In genomic region chr10:71968553-71969474, GRCh38 we compare ENCODE assay signal across 13 cellular contexts. TPM values are rescaled to one million over a fixed set of nuclear protein-coding genes. Genes with fewer than 3 reads are reported as not detected.
A peak's percentile ranks its signal among the peaks of the same experiment; 100 is the strongest.
DNase-seq lines count a peak whose midpoint lies in the region; ATAC-seq and TF ChIP-seq lines count a peak whose summit lies in the region.
"Had no signal": no experiment of that assay in that cellular context is flagged by ENCODE, and none has a peak within 500 bp of the region (broad histone marks: within the 10 kb centered on the region; RNA-seq: fewer than 3 reads in every experiment).

No MANE protein-coding gene starts in this region.

- no peak overlapping the region for H3K4me3 Mint-ChIP-seq in natural killer cell treated with Interleukin-12 subunit alpha and Interleukin-12 subunit beta and Interleukin-15 and Interleukin-18, amount 100 ng/mL, for 72 hours
- H3K4me3 Mint-ChIP-seq in natural killer cell (no peak overlapping the region), nephron (peak overlapping the region; percentile 40 to 78 (median 73))
- H3K4me3 Mint-ChIP-seq in activated CD4-positive, alpha-beta memory T cell treated with anti-CD3 and anti-CD28 coated beads for 36 hours, result no peak overlapping the region
- H3K4me3 Mint-ChIP-seq: immature natural killer cell had no signal

- peaks cover 23 to 33% of the 10 kb centered on the region in 2 donors for H3K27me3 Mint-ChIP-seq in natural killer cell treated with Interleukin-12 subunit alpha and Interleukin-12 subunit beta and Interleukin-15 and Interleukin-18, amount 100 ng/mL, for 72 hours
- H3K27me3 Mint-ChIP-seq in natural killer cell (ENCODE audit: low read depth in 2 of 2) (peaks cover 25 to 37% of the 10 kb centered on the region in 2 donors), nephron (ENCODE audit: low read depth) (peaks cover 7% of the 10 kb centered on the region)
- peaks cover 28% of the 10 kb centered on the region for H3K27me3 Mint-ChIP-seq in activated CD4-positive, alpha-beta memory T cell treated with anti-CD3 and anti-CD28 coated beads for 36 hours

- peaks cover 88% of the 10 kb centered on the region for H3K4me1 ChIP-seq in vagina
- H3K4me1 ChIP-seq: pancreas had no signal

- no peak for TF ChIP-seq POLR2A in vagina (IDR thresholded peaks at IDR 0.05)

- no peak for ATAC-seq in natural killer cell treated with Interleukin-12 subunit alpha and Interleukin-12 subunit beta and Interleukin-15 and Interleukin-18, amount 100 ng/mL, for 72 hours
- ATAC-seq in natural killer cell, result no peak

- H3K27ac ChIP-seq in vagina, result peak overlapping the region; percentile 55

- H3K36me3 ChIP-seq in vagina, result no peaks in the 10 kb centered on the region
- H3K36me3 ChIP-seq: pancreas had no signal

- H3K9me3 ChIP-seq in vagina, result no peaks in the 10 kb centered on the region
- H3K9me3 ChIP-seq: pancreas had no signal

- H3K27me3 ChIP-seq in vagina, result no peaks in the 10 kb centered on the region
- H3K27me3 ChIP-seq: pancreas had no signal

- CTCF ChIA-PET in activated CD4-positive, alpha-beta memory T cell treated with anti-CD3 and anti-CD28 coated beads for 36 hours (lab: Charles Lee), result interaction anchor here (0.6 to 1.6 kb wide), 3 partner anchors 12 to 80 kb away, joined by 3 to 5 read pairs (median 4); no protein-coding TSS in a partner anchor

- no peak overlapping the region for H3K4me3 ChIP-seq in cardiac fibroblast (replicated peaks in 1 of 2; ENCODE audit: low read depth in 2 of 2, low read length in 2 of 2)
- H3K4me3 ChIP-seq in vagina, result no peak overlapping the region
- H3K4me3 ChIP-seq: pancreas had no signal

- intact Hi-C loops in natural killer cell (cut with micrococcal nuclease), result no loop called here
- intact Hi-C loops in vagina (cut with DNase I), result loop anchor here (10.0 kb wide), 2 partner anchors 46 to 366 kb away; no protein-coding TSS in a partner anchor
- intact Hi-C loops in activated CD4-positive, alpha-beta memory T cell treated with anti-CD3 and anti-CD28 coated beads for 36 hours (cut with micrococcal nuclease), result loop anchor here (10.0 kb wide), 1 partner anchor 366 kb away; no protein-coding TSS in a partner anchor

- peak; percentile 25 for DNase-seq in natural killer cell treated with Interleukin-12 subunit alpha and Interleukin-12 subunit beta and Interleukin-15 and Interleukin-18, amount 100 ng/mL, for 72 hours (ENCODE audit: low spot score)
- DNase-seq in natural killer cell (no peak), cardiac fibroblast (ENCODE audit: low read depth in 2 of 2) (peak; percentile 34 to 38), vagina (ENCODE audit: extremely low spot score in 2 of 2) (no peak), foreskin melanocyte (no peak), NCI-H1694 (lab: John Stamatoyannopoulos, UW) (no peak)
- DNase-seq in activated CD4-positive, alpha-beta memory T cell treated with anti-CD3 and anti-CD28 coated beads for 36 hours, result no peak
- DNase-seq: amygdala, immature natural killer cell, NCI-H1694 treated with DMSO at 0.1 percent for 48 hours, pancreas, T-helper 9 cell had no signal

- no peaks in the 10 kb centered on the region for H3K9me3 Mint-ChIP-seq in natural killer cell treated with Interleukin-12 subunit alpha and Interleukin-12 subunit beta and Interleukin-15 and Interleukin-18, amount 100 ng/mL, for 72 hours
- no peaks in the 10 kb centered on the region for H3K9me3 Mint-ChIP-seq in natural killer cell
- no peaks in the 10 kb centered on the region for H3K9me3 Mint-ChIP-seq in nephron
- H3K9me3 Mint-ChIP-seq in activated CD4-positive, alpha-beta memory T cell treated with anti-CD3 and anti-CD28 coated beads for 36 hours, result no peaks in the 10 kb centered on the region

- peaks cover 0 to 2% of the 10 kb centered on the region in 2 donors for H3K4me1 Mint-ChIP-seq in natural killer cell treated with Interleukin-12 subunit alpha and Interleukin-12 subunit beta and Interleukin-15 and Interleukin-18, amount 100 ng/mL, for 72 hours (ENCODE audit: low read depth in 2 of 2)
- no peaks in the 10 kb centered on the region for H3K4me1 Mint-ChIP-seq in natural killer cell
- H3K4me1 Mint-ChIP-seq in nephron, result peaks cover 64% of the 10 kb centered on the region
- H3K4me1 Mint-ChIP-seq in activated CD4-positive, alpha-beta memory T cell treated with anti-CD3 and anti-CD28 coated beads for 36 hours (ENCODE audit: low read depth), result peaks cover 18% of the 10 kb centered on the region

- TF ChIP-seq CTCF in natural killer cell (IDR thresholded peaks at IDR 0.05) (no peak), cardiac fibroblast (IDR thresholded peaks at IDR 0.05; ENCODE audit: low read depth, low read length) (no peak), nephron (IDR thresholded peaks at IDR 0.05; ENCODE audit: unreplicated experiment in 3 of 3) (no peak), vagina (IDR thresholded peaks at IDR 0.05) (no peak)

- H3K27ac Mint-ChIP-seq in natural killer cell treated with Interleukin-12 subunit alpha and Interleukin-12 subunit beta and Interleukin-15 and Interleukin-18, amount 100 ng/mL, for 72 hours, result no peak overlapping the region
- H3K27ac Mint-ChIP-seq in natural killer cell, result no peak overlapping the region
- H3K27ac Mint-ChIP-seq in nephron, result peak overlapping the region; percentile 63 to 91 (median 78)
- no peak overlapping the region for H3K27ac Mint-ChIP-seq in activated CD4-positive, alpha-beta memory T cell treated with anti-CD3 and anti-CD28 coated beads for 36 hours

- H3K36me3 Mint-ChIP-seq in natural killer cell treated with Interleukin-12 subunit alpha and Interleukin-12 subunit beta and Interleukin-15 and Interleukin-18, amount 100 ng/mL, for 72 hours, result no peaks in the 10 kb centered on the region
- no peaks in the 10 kb centered on the region for H3K36me3 Mint-ChIP-seq in natural killer cell
- H3K36me3 Mint-ChIP-seq in nephron (ENCODE audit: low read depth), result no peaks in the 10 kb centered on the region
- no peaks in the 10 kb centered on the region for H3K36me3 Mint-ChIP-seq in activated CD4-positive, alpha-beta memory T cell treated with anti-CD3 and anti-CD28 coated beads for 36 hours
- H3K36me3 Mint-ChIP-seq: immature natural killer cell had no signal

- POLR2A ChIA-PET in activated CD4-positive, alpha-beta memory T cell treated with anti-CD3 and anti-CD28 coated beads for 36 hours (lab: Charles Lee), result no interaction called here

RNA-seq across cellular contexts. Expression of gene CHST3, which starts 4.6 kb away (rescaled TPM):
- total RNA-seq in natural killer cell treated with Interleukin-12 subunit alpha and Interleukin-12 subunit beta and Interleukin-15 and Interleukin-18, amount 100 ng/mL, for 72 hours, result not detected
- total RNA-seq in natural killer cell (not detected), vagina (26.0 TPM)
- under 1 TPM; 0.19 to 0.31 TPM for total RNA-seq in activated CD4-positive, alpha-beta memory T cell treated with anti-CD3 and anti-CD28 coated beads for 36 hours

Comparison
In these comparisons a context has a peak if more than half of its experiments do, and no peak if none do; other contexts are left out.
1. DNase-seq: peak in natural killer cell treated with Interleukin-12 subunit alpha and Interleukin-12 subunit beta and Interleukin-15 and Interleukin-18, amount 100 ng/mL, for 72 hours (single experiment) and cardiac fibroblast (2 of 2); none in natural killer cell (single experiment), vagina (0 of 2), foreskin melanocyte (single experiment), NCI-H1694 (single experiment) and activated CD4-positive, alpha-beta memory T cell treated with anti-CD3 and anti-CD28 coated beads for 36 hours (single experiment).
2. H3K27ac Mint-ChIP-seq: peak in nephron (3 of 3); none in natural killer cell treated with Interleukin-12 subunit alpha and Interleukin-12 subunit beta and Interleukin-15 and Interleukin-18, amount 100 ng/mL, for 72 hours (0 of 2), natural killer cell (0 of 2) and activated CD4-positive, alpha-beta memory T cell treated with anti-CD3 and anti-CD28 coated beads for 36 hours (single experiment).
3. H3K4me3 Mint-ChIP-seq: peak in nephron (3 of 3); none in natural killer cell treated with Interleukin-12 subunit alpha and Interleukin-12 subunit beta and Interleukin-15 and Interleukin-18, amount 100 ng/mL, for 72 hours (single experiment), natural killer cell (single experiment) and activated CD4-positive, alpha-beta memory T cell treated with anti-CD3 and anti-CD28 coated beads for 36 hours (single experiment).
4. RNA of gene CHST3, which starts 4.6 kb away (total RNA-seq): 26.0 TPM in vagina (single experiment); 0.19 to 0.31 TPM in activated CD4-positive, alpha-beta memory T cell treated with anti-CD3 and anti-CD28 coated beads for 36 hours, not detected in natural killer cell treated with Interleukin-12 subunit alpha and Interleukin-12 subunit beta and Interleukin-15 and Interleukin-18, amount 100 ng/mL, for 72 hours and not detected in natural killer cell; every median in the first group is over 10 times any median in the second.